ENCODE assay signal across 9 cellular contexts in the genomic region with DNA sequence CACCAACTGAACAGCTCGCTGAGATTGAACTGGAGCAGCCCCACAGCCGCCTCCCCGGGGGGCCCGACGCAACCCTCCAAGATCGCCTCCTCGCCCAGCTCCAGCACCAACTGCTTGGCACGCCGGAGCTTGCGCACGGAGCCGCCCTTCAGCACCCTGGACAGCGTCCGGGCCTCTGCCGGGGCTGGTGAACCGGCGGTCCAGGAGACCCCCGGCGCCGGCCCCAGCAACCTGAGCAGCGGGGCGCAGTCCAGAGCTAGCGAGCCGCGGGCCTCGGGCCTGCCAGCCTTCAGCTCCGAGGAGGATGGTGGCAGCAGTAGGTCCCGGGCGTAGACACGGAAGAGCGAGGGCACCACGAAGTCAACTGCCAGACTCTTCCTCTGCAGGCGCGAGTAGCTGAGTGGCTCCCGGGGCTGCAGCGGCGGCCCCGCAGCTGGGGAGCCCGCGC. TPM values are rescaled to one million over a fixed set of nuclear protein-coding genes. Genes with fewer than 3 reads are reported as not detected.
DNase-seq lines count a peak whose midpoint lies in the region; ATAC-seq and TF ChIP-seq lines count a peak whose summit lies in the region.
"Had no signal": no experiment of that assay in that cellular context is flagged by ENCODE, and none has a peak within 500 bp of the region (broad histone marks: within the 10 kb centered on the region; RNA-seq: fewer than 3 reads in every experiment).

No MANE protein-coding gene starts in this region.

- no peak overlapping the region for H3K27ac ChIP-seq in PC-9

- H3K36me3 Mint-ChIP-seq in WTC11 (no peaks in the 10 kb centered on the region), HFFc6 (ENCODE audit: low read depth) (no peaks in the 10 kb centered on the region)

- intact Hi-C loops in PC-9 (cut with micrococcal nuclease; ENCODE audit: unreplicated experiment): no loop called here

- DNase-seq in DMS79 treated with DMSO at 0.1 percent for 48 hours (lab: John Stamatoyannopoulos, UW) (peak; percentile 58), DMS79 (lab: John Stamatoyannopoulos, UW) (no peak), WTC11 (ENCODE audit: low spot score) (peak; percentile 92), midbrain (lab: John Stamatoyannopoulos, UW) (peak; percentile 31), superior temporal gyrus (ENCODE audit: extremely low spot score) (peak; percentile 42), HFFc6 (no peak), PC-9 (no peak)

- no peak overlapping the region for H3K4me2 ChIP-seq in PC-9

- TF ChIP-seq CTCF in WTC11 (IDR thresholded peaks at IDR 0.05) (no peak), HFFc6 (IDR thresholded peaks at IDR 0.05) (no peak), PC-9 (conservative IDR thresholded peaks at IDR 0.05) (no peak)

- no peaks in the 10 kb centered on the region for H3K9me2 ChIP-seq in PC-9 (ENCODE audit: insufficient read depth)

- H3F3A ChIP-seq in PC-9 (ENCODE audit: insufficient read depth, low read depth): no peaks in the 10 kb centered on the region

- H3K4me1 ChIP-seq in endocrine pancreas (ENCODE audit: control insufficient read depth, insufficient read depth, low read length): peaks cover 15% of the 10 kb centered on the region
- H3K4me1 ChIP-seq in PC-9 (replicated peaks; ENCODE audit: insufficient read depth): no peaks in the 10 kb centered on the region

- POLR2A ChIA-PET in WTC11 (lab: Charles Lee) (interaction anchor here (0.7 kb wide), 1 partner anchor 13 kb away, joined by 6 read pairs; no protein-coding TSS in a partner anchor), PC-9 (lab: Charles Lee; ENCODE audit: unreplicated experiment) (no interaction called here)

- H3K4me3 Mint-ChIP-seq in WTC11 (peak overlapping the region; percentile 57), HFFc6 (no peak overlapping the region)

- H4K20me1 ChIP-seq in PC-9 (ENCODE audit: insufficient read depth): no peaks in the 10 kb centered on the region

- H3K9ac ChIP-seq in endocrine pancreas (ENCODE audit: control insufficient read depth, insufficient read depth, low read length): peak overlapping the region; percentile 17

- H3K79me2 ChIP-seq in PC-9 (ENCODE audit: low read depth): no peaks in the 10 kb centered on the region

- peaks cover 13% of the 10 kb centered on the region for H3K4me1 Mint-ChIP-seq in WTC11
- H3K4me1 Mint-ChIP-seq in HFFc6 (ENCODE audit: low read depth): no peaks in the 10 kb centered on the region

- H3K9me3 ChIP-seq in endocrine pancreas (ENCODE audit: control insufficient read depth, low read length) (no peaks in the 10 kb centered on the region), PC-9 (ENCODE audit: insufficient read depth, low read depth) (no peaks in the 10 kb centered on the region)

- no peaks in the 10 kb centered on the region for H3K9me3 Mint-ChIP-seq in WTC11
- H3K9me3 Mint-ChIP-seq in HFFc6: no peaks in the 10 kb centered on the region

- no peaks in the 10 kb centered on the region for H3K27me3 ChIP-seq in endocrine pancreas (ENCODE audit: control insufficient read depth, insufficient read depth, low read length)
- H3K27me3 ChIP-seq in PC-9 (ENCODE audit: insufficient read depth, low read depth): peaks cover 18% of the 10 kb centered on the region

- CTCF ChIA-PET in WTC11 (lab: Charles Lee): interaction anchor here (1.0 to 4.4 kb wide), 12 partner anchors 19 to 964 kb away, joined by 3 to 71 read pairs (median 4); partner anchors contain the start of gene YPEL5
- CTCF ChIA-PET in PC-9 (lab: Charles Lee): no interaction called here

- H3K27me3 Mint-ChIP-seq in WTC11 (ENCODE audit: low read depth): peaks cover 67% of the 10 kb centered on the region
- H3K27me3 Mint-ChIP-seq in HFFc6 (ENCODE audit: insufficient read depth): peaks cover 10% of the 10 kb centered on the region

- BruUV-seq in PC-9 (replicated peaks; lab: Mats Ljungman, UMichigan): no TSS peak

- H3K27ac Mint-ChIP-seq in WTC11 (no peak overlapping the region), HFFc6 (no peak overlapping the region)

- H3K4me3 ChIP-seq in endocrine pancreas (ENCODE audit: control insufficient read depth, insufficient read depth, low read length): no peak overlapping the region
- H3K4me3 ChIP-seq in PC-9: no peak overlapping the region

- H2AFZ ChIP-seq in PC-9: no peak overlapping the region

- H3K36me3 ChIP-seq in endocrine pancreas (ENCODE audit: control insufficient read depth, insufficient read depth, low read length) (no peaks in the 10 kb centered on the region), PC-9 (ENCODE audit: low read depth) (no peaks in the 10 kb centered on the region)

- ATAC-seq in WTC11: peak; percentile 53

TF ChIP-seq in WTC11, 78 proteins besides CTCF, POLR2A, EP300 and RAD21 (continues in another document):
- TF ChIP-seq RORB (CRISPR knock-in tag; IDR thresholded peaks at IDR 0.05) (no peak), FOXJ3 (CRISPR knock-in tag; IDR thresholded peaks at IDR 0.05; ENCODE audit: borderline replicate concordance) (0 out of 2 replicates have a peak, but pooled peaks have one; percentile 26), ESRRA (CRISPR knock-in tag; IDR thresholded peaks at IDR 0.05; ENCODE audit: borderline replicate concordance) (peak; percentile 95), AFF4 (CRISPR knock-in tag; IDR thresholded peaks at IDR 0.05; ENCODE audit: borderline replicate concordance) (peak; percentile 72; the same call in 1 of the 2 replicates), NFATC4 (CRISPR knock-in tag; IDR thresholded peaks at IDR 0.05) (no peak), IRF2 (CRISPR knock-in tag; IDR thresholded peaks at IDR 0.05; ENCODE audit: borderline replicate concordance, low read depth) (no peak), ATF1 (CRISPR knock-in tag; IDR thresholded peaks at IDR 0.05) (peak; percentile 89), GRHL2 (CRISPR knock-in tag; IDR thresholded peaks at IDR 0.05; ENCODE audit: insufficient replicate concordance, severe bottlenecking) (no peak), CREB1 (CRISPR knock-in tag; IDR thresholded peaks at IDR 0.05) (peak; percentile 87), GABPB1 (CRISPR knock-in tag; IDR thresholded peaks at IDR 0.05) (no peak)
- TF ChIP-seq, protein P1, sequence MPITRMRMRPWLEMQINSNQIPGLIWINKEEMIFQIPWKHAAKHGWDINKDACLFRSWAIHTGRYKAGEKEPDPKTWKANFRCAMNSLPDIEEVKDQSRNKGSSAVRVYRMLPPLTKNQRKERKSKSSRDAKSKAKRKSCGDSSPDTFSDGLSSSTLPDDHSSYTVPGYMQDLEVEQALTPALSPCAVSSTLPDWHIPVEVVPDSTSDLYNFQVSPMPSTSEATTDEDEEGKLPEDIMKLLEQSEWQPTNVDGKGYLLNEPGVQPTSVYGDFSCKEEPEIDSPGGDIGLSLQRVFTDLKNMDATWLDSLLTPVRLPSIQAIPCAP (CRISPR knock-in tag; IDR thresholded peaks at IDR 0.05): peak; percentile 92
- TF ChIP-seq, protein P2, sequence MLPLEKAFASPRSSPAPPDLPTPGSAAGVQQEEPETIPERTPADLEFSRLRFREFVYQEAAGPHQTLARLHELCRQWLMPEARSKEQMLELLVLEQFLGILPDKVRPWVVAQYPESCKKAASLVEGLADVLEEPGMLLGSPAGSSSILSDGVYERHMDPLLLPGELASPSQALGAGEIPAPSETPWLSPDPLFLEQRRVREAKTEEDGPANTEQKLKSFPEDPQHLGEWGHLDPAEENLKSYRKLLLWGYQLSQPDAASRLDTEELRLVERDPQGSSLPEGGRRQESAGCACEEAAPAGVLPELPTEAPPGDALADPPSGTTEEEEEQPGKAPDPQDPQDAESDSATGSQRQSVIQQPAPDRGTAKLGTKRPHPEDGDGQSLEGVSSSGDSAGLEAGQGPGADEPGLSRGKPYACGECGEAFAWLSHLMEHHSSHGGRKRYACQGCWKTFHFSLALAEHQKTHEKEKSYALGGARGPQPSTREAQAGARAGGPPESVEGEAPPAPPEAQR (CRISPR knock-in tag; IDR thresholded peaks at IDR 0.05): no peak

RNA-seq across cellular contexts. Expression of gene ALK, which starts 1.2 kb away (rescaled TPM):
- total RNA-seq in WTC11 (2021) (0.09 to 0.11 TPM in 2 of 3 replicates, not detected in the other), PC-9 (2021) (not detected in 2 replicates)
- total RNA-seq in HFFc6 (2021; fragmentation: NEBNext Ultra II Directional; extraction: Animal tissue kit (Norgen Biotek cat#: 25700)): not detected
- total RNA-seq: T-helper 1 cell treated with Interleukin-12 subunit alpha and Interleukin-12 subunit beta and Interleukin-4 antibody, amounts not matched to agents 30 ng/mL and 1 ng/mL, for 36 hours had no signal

Comparison
In these comparisons a context has a peak if more than half of its experiments do, and no peak if none do; other contexts are left out.
1. DNase-seq: peak in DMS79 treated with DMSO at 0.1 percent for 48 hours (single experiment), WTC11 (single experiment), midbrain (single experiment) and superior temporal gyrus (single experiment); none in DMS79 (single experiment), HFFc6 (single experiment) and PC-9 (0 of 2).